ENCODE assay signal across 1 cellular context in the genomic region with DNA sequence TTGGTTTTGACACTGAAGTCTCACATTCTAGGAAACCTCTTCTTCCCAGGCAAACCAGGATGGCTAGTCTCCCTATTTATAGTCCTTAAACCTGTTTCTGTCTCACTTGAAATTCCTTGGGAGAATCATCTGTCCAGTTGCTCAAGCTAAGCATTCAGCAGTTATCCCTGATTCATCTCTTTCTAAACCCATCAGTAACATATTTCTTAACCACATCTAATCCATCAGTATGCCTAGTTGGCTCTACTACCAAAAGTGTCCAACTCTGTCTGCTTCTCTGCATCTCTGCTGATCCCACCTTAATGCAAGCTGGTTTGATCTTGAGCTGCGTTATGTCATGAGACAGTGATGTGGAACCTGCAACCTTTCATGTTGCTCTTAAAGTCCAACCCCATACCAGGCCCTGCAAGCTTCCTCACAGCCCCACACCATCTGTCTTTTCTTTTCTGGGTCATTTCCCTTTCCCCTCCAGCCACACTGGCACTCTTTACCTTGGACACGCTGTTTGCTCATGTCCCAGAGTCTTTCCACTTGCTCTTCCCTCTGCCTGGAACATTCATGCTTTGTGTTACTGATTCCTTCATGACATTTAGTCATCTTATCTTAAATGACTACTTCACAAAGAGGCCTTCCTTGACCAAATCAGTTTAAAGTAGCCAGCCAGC.
TF ChIP-seq lines count a peak whose summit lies in the region.

No MANE protein-coding gene starts in this region.

TF ChIP-seq in HepG2, 621 proteins besides CTCF, POLR2A, EP300 and RAD21 (continued from another document):
- no peak for TF ChIP-seq ZNF276 (CRISPR knock-in tag; IDR thresholded peaks at IDR 0.05; ENCODE audit: low read depth)
- TF ChIP-seq, protein P1, sequence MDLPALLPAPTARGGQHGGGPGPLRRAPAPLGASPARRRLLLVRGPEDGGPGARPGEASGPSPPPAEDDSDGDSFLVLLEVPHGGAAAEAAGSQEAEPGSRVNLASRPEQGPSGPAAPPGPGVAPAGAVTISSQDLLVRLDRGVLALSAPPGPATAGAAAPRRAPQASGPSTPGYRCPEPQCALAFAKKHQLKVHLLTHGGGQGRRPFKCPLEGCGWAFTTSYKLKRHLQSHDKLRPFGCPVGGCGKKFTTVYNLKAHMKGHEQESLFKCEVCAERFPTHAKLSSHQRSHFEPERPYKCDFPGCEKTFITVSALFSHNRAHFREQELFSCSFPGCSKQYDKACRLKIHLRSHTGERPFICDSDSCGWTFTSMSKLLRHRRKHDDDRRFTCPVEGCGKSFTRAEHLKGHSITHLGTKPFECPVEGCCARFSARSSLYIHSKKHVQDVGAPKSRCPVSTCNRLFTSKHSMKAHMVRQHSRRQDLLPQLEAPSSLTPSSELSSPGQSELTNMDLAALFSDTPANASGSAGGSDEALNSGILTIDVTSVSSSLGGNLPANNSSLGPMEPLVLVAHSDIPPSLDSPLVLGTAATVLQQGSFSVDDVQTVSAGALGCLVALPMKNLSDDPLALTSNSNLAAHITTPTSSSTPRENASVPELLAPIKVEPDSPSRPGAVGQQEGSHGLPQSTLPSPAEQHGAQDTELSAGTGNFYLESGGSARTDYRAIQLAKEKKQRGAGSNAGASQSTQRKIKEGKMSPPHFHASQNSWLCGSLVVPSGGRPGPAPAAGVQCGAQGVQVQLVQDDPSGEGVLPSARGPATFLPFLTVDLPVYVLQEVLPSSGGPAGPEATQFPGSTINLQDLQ (CRISPR knock-in tag; IDR thresholded peaks at IDR 0.05), result no peak
- TF ChIP-seq, protein P2, sequence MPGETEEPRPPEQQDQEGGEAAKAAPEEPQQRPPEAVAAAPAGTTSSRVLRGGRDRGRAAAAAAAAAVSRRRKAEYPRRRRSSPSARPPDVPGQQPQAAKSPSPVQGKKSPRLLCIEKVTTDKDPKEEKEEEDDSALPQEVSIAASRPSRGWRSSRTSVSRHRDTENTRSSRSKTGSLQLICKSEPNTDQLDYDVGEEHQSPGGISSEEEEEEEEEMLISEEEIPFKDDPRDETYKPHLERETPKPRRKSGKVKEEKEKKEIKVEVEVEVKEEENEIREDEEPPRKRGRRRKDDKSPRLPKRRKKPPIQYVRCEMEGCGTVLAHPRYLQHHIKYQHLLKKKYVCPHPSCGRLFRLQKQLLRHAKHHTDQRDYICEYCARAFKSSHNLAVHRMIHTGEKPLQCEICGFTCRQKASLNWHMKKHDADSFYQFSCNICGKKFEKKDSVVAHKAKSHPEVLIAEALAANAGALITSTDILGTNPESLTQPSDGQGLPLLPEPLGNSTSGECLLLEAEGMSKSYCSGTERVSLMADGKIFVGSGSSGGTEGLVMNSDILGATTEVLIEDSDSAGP (CRISPR knock-in tag; IDR thresholded peaks at IDR 0.05; ENCODE audit: borderline replicate concordance), result no peak
TF ChIP-seq in HepG2: peak in this region for 1.
